In genomic region chr3:196193037-196193737, GRCh38 we compare ENCODE assay signal across 8 cellular contexts. TPM values are rescaled to one million over a fixed set of nuclear protein-coding genes. Genes with fewer than 3 reads are reported as not detected.
A peak's percentile ranks its signal among the peaks of the same experiment; 100 is the strongest.
DNase-seq lines count a peak whose midpoint lies in the region; ATAC-seq and TF ChIP-seq lines count a peak whose summit lies in the region.

No MANE protein-coding gene starts in this region.

- peak overlapping the region; percentile 52 to 54 for H3K9ac ChIP-seq in mucosa of rectum (ENCODE audit: low read depth in 1 of 2, low read length in 2 of 2)

- no peaks in the 10 kb centered on the region for H3K36me3 Mint-ChIP-seq in activated CD8-positive, alpha-beta T cell treated with anti-CD3 and anti-CD28 coated beads, Interleukin-2, amount 10 ng/mL, durations not matched to agents 7 days and 5 days (ENCODE audit: low read depth)

- intact Hi-C loops in ovary (cut with DNase I): no loop called here

- no peak for TF ChIP-seq EP300 in ovary (IDR thresholded peaks at IDR 0.05)

- peaks cover 2% of the 10 kb centered on the region for H3K4me1 ChIP-seq in BE2C
- peaks cover 36 to 47% of the 10 kb centered on the region in 2 donors for H3K4me1 ChIP-seq in mucosa of rectum (ENCODE audit: control insufficient read depth in 2 of 2, insufficient read depth in 2 of 2, low read length in 2 of 2)
- H3K4me1 ChIP-seq in ovary (ENCODE audit: insufficient read depth): peaks cover 6% of the 10 kb centered on the region

- no peak overlapping the region for H3K4me3 Mint-ChIP-seq in activated CD8-positive, alpha-beta T cell treated with anti-CD3 and anti-CD28 coated beads, Interleukin-2, amount 10 ng/mL, durations not matched to agents 7 days and 5 days

- H3K4me1 Mint-ChIP-seq in activated CD8-positive, alpha-beta T cell treated with anti-CD3 and anti-CD28 coated beads, Interleukin-2, amount 10 ng/mL, durations not matched to agents 7 days and 5 days (ENCODE audit: low read depth): peaks cover 45% of the 10 kb centered on the region

- H3K27me3 ChIP-seq in BE2C: no peaks in the 10 kb centered on the region
- H3K27me3 ChIP-seq in mucosa of rectum (ENCODE audit: control insufficient read depth in 2 of 2, insufficient read depth in 2 of 2, low read length in 2 of 2): no peaks in the 10 kb centered on the region
- H3K27me3 ChIP-seq in ovary: no peaks in the 10 kb centered on the region

- CTCF ChIA-PET in activated CD8-positive, alpha-beta T cell treated with anti-CD3 and anti-CD28 coated beads, Interleukin-2, amount 10 ng/mL, durations not matched to agents 7 days and 5 days (lab: Charles Lee): interaction anchor here (1.3 to 7.3 kb wide), 4 partner anchors 10 to 136 kb away, joined by 3 to 66 read pairs (median 35); no protein-coding TSS in a partner anchor

- TF ChIP-seq CTCF in BE2C (IDR thresholded peaks at IDR 0.05; ENCODE audit: low read depth, low read length) (no peak), GM12865 (IDR thresholded peaks at IDR 0.05; ENCODE audit: insufficient read depth, low read depth, low read length, missing control alignments) (no peak), ovary (IDR thresholded peaks at IDR 0.05) (no peak)

- H3K4me3 ChIP-seq in BE2C (ENCODE audit: low read depth, low read length): no peak overlapping the region
- H3K4me3 ChIP-seq in GM12865 (ENCODE audit: low read depth, low read length): peak overlapping the region; percentile 45
- no peak overlapping the region for H3K4me3 ChIP-seq in mucosa of rectum (ENCODE audit: low read length in 2 of 2)
- H3K4me3 ChIP-seq in ovary: no peak overlapping the region

- peak overlapping the region; percentile 91 for H3K27ac Mint-ChIP-seq in activated CD8-positive, alpha-beta T cell treated with anti-CD3 and anti-CD28 coated beads, Interleukin-2, amount 10 ng/mL, durations not matched to agents 7 days and 5 days

- no peak for ATAC-seq in activated CD8-positive, alpha-beta T cell treated with anti-CD3 and anti-CD28 coated beads, Interleukin-2, amount 10 ng/mL, durations not matched to agents 7 days and 5 days
- ATAC-seq in GM21528 (IDR thresholded peaks at IDR 0.05; ENCODE audit: low FRiP score, unreplicated experiment) (no peak), HG03520 (IDR thresholded peaks at IDR 0.05; ENCODE audit: unreplicated experiment) (no peak)

- H3K36me3 ChIP-seq in BE2C (no peaks in the 10 kb centered on the region), mucosa of rectum (ENCODE audit: control insufficient read depth in 2 of 2, insufficient read depth in 2 of 2, low read length in 2 of 2) (no peaks in the 10 kb centered on the region), ovary (no peaks in the 10 kb centered on the region)

- no peaks in the 10 kb centered on the region for H3K9me3 Mint-ChIP-seq in activated CD8-positive, alpha-beta T cell treated with anti-CD3 and anti-CD28 coated beads, Interleukin-2, amount 10 ng/mL, durations not matched to agents 7 days and 5 days (ENCODE audit: insufficient read depth)

- peak; percentile 26 for DNase-seq in BE2C
- no peak for DNase-seq in GM12865 (ENCODE audit: low read depth)
- DNase-seq in activated CD8-positive, alpha-beta T cell treated with anti-CD3 and anti-CD28 coated beads, Interleukin-2, amount 10 ng/mL, durations not matched to agents 7 days and 5 days: no peak
- DNase-seq in ovary: no peak
- no peak for DNase-seq in NCI-H446 treated with DMSO at 0.1 percent for 48 hours (lab: John Stamatoyannopoulos, UW)

- POLR2A ChIA-PET in activated CD8-positive, alpha-beta T cell treated with anti-CD3 and anti-CD28 coated beads, Interleukin-2, amount 10 ng/mL, durations not matched to agents 7 days and 5 days (lab: Charles Lee): interaction anchor here (0.6 to 1.8 kb wide), 7 partner anchors 10 to 375 kb away, joined by 3 to 9 read pairs (median 3); partner anchors contain the start of genes FBXO45 and WDR53

- no peaks in the 10 kb centered on the region for H3K27me3 Mint-ChIP-seq in activated CD8-positive, alpha-beta T cell treated with anti-CD3 and anti-CD28 coated beads, Interleukin-2, amount 10 ng/mL, durations not matched to agents 7 days and 5 days (ENCODE audit: low read depth)

- no peaks in the 10 kb centered on the region for H3K9me3 ChIP-seq in BE2C
- no peaks in the 10 kb centered on the region for H3K9me3 ChIP-seq in mucosa of rectum (ENCODE audit: control insufficient read depth in 2 of 2, low read length in 2 of 2)
- H3K9me3 ChIP-seq in ovary: no peaks in the 10 kb centered on the region

- H3K27ac ChIP-seq in mucosa of rectum (ENCODE audit: low read depth in 2 of 2, low read length in 2 of 2) (peak overlapping the region; percentile 78 to 85), ovary (peak overlapping the region in 1 of 2 donors; percentile 37)

- no peak for TF ChIP-seq POLR2A in ovary (IDR thresholded peaks at IDR 0.05)

- WGBS in ovary, 3 donors: 69 to 74% (median 72%) methylated on average over 15 of the region's 15 CpGs

RNA-seq across cellular contexts. Expression of gene ZDHHC19, which starts 18.0 kb away (rescaled TPM):
- polyA plus RNA-seq in BE2C (2012; ENCODE audit: insufficient read depth, insufficient read length, low read depth): not detected
- total RNA-seq in activated CD8-positive, alpha-beta T cell treated with anti-CD3 and anti-CD28 coated beads, Interleukin-2, amount 10 ng/mL, durations not matched to agents 7 days and 5 days: not detected
- total RNA-seq in ovary: 1 to 10 TPM in 6 of 7 donors, under 1 TPM in 1; 0.24 to 9.3 (median 3.8) TPM
- 1 to 10 TPM; 4.7 to 4.9 TPM for polyA plus RNA-seq in ovary

RNA-seq across cellular contexts. Expression of gene SLC51A, which starts 23.1 kb away (rescaled TPM):
- polyA plus RNA-seq in BE2C (2012; ENCODE audit: insufficient read depth, insufficient read length, low read depth): 4.5 TPM
- total RNA-seq in activated CD8-positive, alpha-beta T cell treated with anti-CD3 and anti-CD28 coated beads, Interleukin-2, amount 10 ng/mL, durations not matched to agents 7 days and 5 days: not detected
- 10 to 100 TPM in 3 of 7 donors, 1 to 10 TPM in 4; 2.6 to 14.2 (median 9.0) TPM for total RNA-seq in ovary
- 10 to 100 TPM in 1 of 2 donors, 1 to 10 TPM in 1; 7.3 to 10.5 TPM for polyA plus RNA-seq in ovary
